29 cellular contexts compared by ENCODE assay signal in genomic region chr22:19744350-19745006, GRCh38. TPM values are rescaled to one million over a fixed set of nuclear protein-coding genes. Genes with fewer than 3 reads are reported as not detected.
"Had no signal": no experiment of that assay in that cellular context is flagged by ENCODE, and none has a peak within 500 bp of the region (broad histone marks: within the 10 kb centered on the region; RNA-seq: fewer than 3 reads in every experiment).

No MANE protein-coding gene starts in this region.

- DNase-seq: activated CD4-positive, alpha-beta T cell treated with anti-CD3 and anti-CD28 coated beads for 36 hours; activated CD4-positive, CD25-positive, alpha-beta regulatory T cell; activated CD8-positive, alpha-beta memory T cell treated with anti-CD3 and anti-CD28 coated beads, Interleukin-2, amount 10 ng/mL, durations not matched to agents 7 days and 5 days; activated CD8-positive, alpha-beta T cell treated with anti-CD3 and anti-CD28 coated beads, Interleukin-2, amount 10 ng/mL, durations not matched to agents 7 days and 5 days; activated naive CD4-positive, alpha-beta T cell; activated T-cell treated with anti-CD3 and anti-CD28 coated beads, Interleukin-2, amount 50 U/mL, for 72 hours; cerebellar nuclear complex; colonic mucosa; effector CD8-positive, alpha-beta T cell; glutamatergic neuron; hippocampal formation; left colon; lower lobe of right lung; mesendoderm; ovary; retina; sigmoid colon; stimulated activated CD4-positive, alpha-beta T cell treated with anti-CD3 and anti-CD28 coated beads, Interleukin-2, amount 100 ng/mL, for 48 hours; stimulated activated naive CD8-positive, alpha-beta T cell treated with anti-CD3 and anti-CD28 coated beads, Interleukin-15, Interleukin-2, amounts not matched to agents 100 U/mL and 50 U/mL, for 24 hours; testis; transverse colon had no signal

- H3K27me3 ChIP-seq: colonic mucosa, ovary, testis, transverse colon had no signal

- H3K4me3 ChIP-seq: colonic mucosa, lower lobe of right lung, ovary, sigmoid colon, testis, transverse colon had no signal

- H3K9me3 ChIP-seq: colonic mucosa, lower lobe of right lung, ovary, sigmoid colon, testis, transverse colon had no signal

- H3K36me3 Mint-ChIP-seq: activated CD8-positive, alpha-beta memory T cell treated with anti-CD3 and anti-CD28 coated beads, Interleukin-2, amount 10 ng/mL, durations not matched to agents 7 days and 5 days; activated naive CD4-positive, alpha-beta T cell treated with anti-CD3 and anti-CD28 coated beads, Interleukin-2, amount 50 U/mL, for 72 hours; natural killer cell treated with Interleukin-12 subunit alpha and Interleukin-12 subunit beta and Interleukin-15 and Interleukin-18, amount 100 ng/mL, for 72 hours had no signal

- H3K27ac ChIP-seq: colonic mucosa, lower lobe of right lung, ovary, sigmoid colon, testis, transverse colon had no signal

- H3K27me3 Mint-ChIP-seq: activated CD4-positive, alpha-beta T cell treated with anti-CD3 and anti-CD28 coated beads for 36 hours; natural killer cell treated with Interleukin-12 subunit alpha and Interleukin-12 subunit beta and Interleukin-15 and Interleukin-18, amount 100 ng/mL, for 72 hours had no signal

- H3K4me3 Mint-ChIP-seq: activated CD4-positive, alpha-beta T cell treated with anti-CD3 and anti-CD28 coated beads for 36 hours; activated CD8-positive, alpha-beta memory T cell treated with anti-CD3 and anti-CD28 coated beads, Interleukin-2, amount 10 ng/mL, durations not matched to agents 7 days and 5 days; activated CD8-positive, alpha-beta T cell treated with anti-CD3 and anti-CD28 coated beads, Interleukin-2, amount 10 ng/mL, durations not matched to agents 7 days and 5 days; activated T-cell treated with anti-CD3 and anti-CD28 coated beads, Interleukin-2, amount 50 U/mL, for 72 hours; natural killer cell treated with Interleukin-12 subunit alpha and Interleukin-12 subunit beta and Interleukin-15 and Interleukin-18, amount 100 ng/mL, for 72 hours had no signal

- H3K4me1 ChIP-seq: colonic mucosa, lower lobe of right lung, sigmoid colon, testis, transverse colon had no signal

- H3K9me3 Mint-ChIP-seq: activated naive CD4-positive, alpha-beta T cell treated with anti-CD3 and anti-CD28 coated beads, Interleukin-2, amount 50 U/mL, for 72 hours; activated T-cell treated with anti-CD3 and anti-CD28 coated beads, Interleukin-2, amount 50 U/mL, for 72 hours; natural killer cell treated with Interleukin-12 subunit alpha and Interleukin-12 subunit beta and Interleukin-15 and Interleukin-18, amount 100 ng/mL, for 72 hours had no signal

- H3K4me1 Mint-ChIP-seq: activated CD4-positive, alpha-beta T cell treated with anti-CD3 and anti-CD28 coated beads for 36 hours; activated CD8-positive, alpha-beta memory T cell treated with anti-CD3 and anti-CD28 coated beads, Interleukin-2, amount 10 ng/mL, durations not matched to agents 7 days and 5 days had no signal

- ATAC-seq: activated CD4-positive, alpha-beta T cell treated with anti-CD3 and anti-CD28 coated beads for 36 hours; activated CD8-positive, alpha-beta memory T cell treated with anti-CD3 and anti-CD28 coated beads, Interleukin-2, amount 10 ng/mL, durations not matched to agents 7 days and 5 days; activated CD8-positive, alpha-beta T cell treated with anti-CD3 and anti-CD28 coated beads, Interleukin-2, amount 10 ng/mL, durations not matched to agents 7 days and 5 days; activated naive CD4-positive, alpha-beta T cell treated with anti-CD3 and anti-CD28 coated beads, Interleukin-2, amount 50 U/mL, for 72 hours; activated T-cell treated with anti-CD3 and anti-CD28 coated beads, Interleukin-2, amount 50 U/mL, for 72 hours; left colon; natural killer cell treated with Interleukin-12 subunit alpha and Interleukin-12 subunit beta and Interleukin-15 and Interleukin-18, amount 100 ng/mL, for 72 hours; stimulated activated naive CD8-positive, alpha-beta T cell treated with anti-CD3 and anti-CD28 coated beads, Interleukin-15, Interleukin-2, amounts not matched to agents 100 U/mL and 50 U/mL, for 24 hours had no signal

- H3K36me3 ChIP-seq: colonic mucosa, lower lobe of right lung, ovary, sigmoid colon, transverse colon had no signal

- H3K27ac Mint-ChIP-seq: activated CD4-positive, alpha-beta T cell treated with anti-CD3 and anti-CD28 coated beads for 36 hours; activated CD8-positive, alpha-beta memory T cell treated with anti-CD3 and anti-CD28 coated beads, Interleukin-2, amount 10 ng/mL, durations not matched to agents 7 days and 5 days; activated CD8-positive, alpha-beta T cell treated with anti-CD3 and anti-CD28 coated beads, Interleukin-2, amount 10 ng/mL, durations not matched to agents 7 days and 5 days; activated naive CD4-positive, alpha-beta T cell treated with anti-CD3 and anti-CD28 coated beads, Interleukin-2, amount 50 U/mL, for 72 hours; activated T-cell treated with anti-CD3 and anti-CD28 coated beads, Interleukin-2, amount 50 U/mL, for 72 hours; natural killer cell treated with Interleukin-12 subunit alpha and Interleukin-12 subunit beta and Interleukin-15 and Interleukin-18, amount 100 ng/mL, for 72 hours; progenitor cell of endocrine pancreas had no signal

RNA-seq across cellular contexts. Expression of gene TBX1, which starts 16.1 kb away (rescaled TPM):
- total RNA-seq: activated CD4-positive, alpha-beta T cell treated with anti-CD3 and anti-CD28 coated beads for 36 hours; activated naive CD4-positive, alpha-beta T cell treated with anti-CD3 and anti-CD28 coated beads, Interleukin-2, amount 50 U/mL, for 72 hours; epithelial cell of proximal tubule; frontal cortex; mononuclear cell; T-helper 1 cell treated with Interleukin-12 subunit alpha and Interleukin-12 subunit beta and Interleukin-4 antibody, amounts not matched to agents 30 ng/mL and 1 ng/mL, for 36 hours had no signal

RNA-seq across cellular contexts. Expression of gene GP1BB, which starts 21.1 kb away (rescaled TPM):
- total RNA-seq: activated CD4-positive, alpha-beta T cell treated with anti-CD3 and anti-CD28 coated beads for 36 hours; activated CD8-positive, alpha-beta memory T cell treated with anti-CD3 and anti-CD28 coated beads, Interleukin-2, amount 10 ng/mL, durations not matched to agents 7 days and 5 days; activated CD8-positive, alpha-beta T cell treated with anti-CD3 and anti-CD28 coated beads, Interleukin-2, amount 10 ng/mL, durations not matched to agents 7 days and 5 days; activated naive CD4-positive, alpha-beta T cell treated with anti-CD3 and anti-CD28 coated beads, Interleukin-2, amount 50 U/mL, for 72 hours; bronchial epithelial cell; natural killer cell treated with Interleukin-12 subunit alpha and Interleukin-12 subunit beta and Interleukin-15 and Interleukin-18, amount 100 ng/mL, for 72 hours; T-helper 1 cell treated with Interleukin-12 subunit alpha and Interleukin-12 subunit beta and Interleukin-4 antibody, amounts not matched to agents 30 ng/mL and 1 ng/mL, for 36 hours had no signal

RNA-seq across cellular contexts. Expression of gene SEPTIN5, which starts 30.2 kb away (rescaled TPM):
- total RNA-seq: natural killer cell treated with Interleukin-12 subunit alpha and Interleukin-12 subunit beta and Interleukin-15 and Interleukin-18, amount 100 ng/mL, for 72 hours; T-helper 1 cell treated with Interleukin-12 subunit alpha and Interleukin-12 subunit beta and Interleukin-4 antibody, amounts not matched to agents 30 ng/mL and 1 ng/mL, for 36 hours had no signal
